9 cellular contexts compared by ENCODE assay signal in genomic region chr7:34991938-34992840, GRCh38.
DNase-seq lines count a peak whose midpoint lies in the region; ATAC-seq and TF ChIP-seq lines count a peak whose summit lies in the region.
"Had no signal": no experiment of that assay in that cellular context is flagged by ENCODE, and none has a peak within 500 bp of the region (broad histone marks: within the 10 kb centered on the region; RNA-seq: fewer than 3 reads in every experiment).

No MANE protein-coding gene starts in this region.

- H3K9me3 ChIP-seq in SU-DHL-6 (ENCODE audit: insufficient read depth, low read length): no peaks in the 10 kb centered on the region

- peak overlapping the region; percentile 10 for H2AFZ ChIP-seq in SU-DHL-6 (ENCODE audit: low read depth, low read length, severe bottlenecking)
- H2AFZ ChIP-seq: parathyroid adenoma had no signal

- H4K20me1 ChIP-seq in SU-DHL-6 (ENCODE audit: low read depth, low read length): no peaks in the 10 kb centered on the region

- no peaks in the 10 kb centered on the region for H3K9me2 ChIP-seq in SU-DHL-6 (replicated peaks; ENCODE audit: insufficient read depth, low read length)

- no peak for TF ChIP-seq CTCF in SU-DHL-6 (IDR thresholded peaks at IDR 0.05; ENCODE audit: insufficient read depth, low read length, poor library complexity, severe bottlenecking)

- H3K27me3 ChIP-seq in SU-DHL-6 (ENCODE audit: low read length): no peaks in the 10 kb centered on the region

- no peak overlapping the region for H3K9ac ChIP-seq in SU-DHL-6 (ENCODE audit: low read length)
- H3K9ac ChIP-seq: parathyroid adenoma had no signal

- no peak overlapping the region for H3K27ac ChIP-seq in SU-DHL-6 (ENCODE audit: low read depth, low read length)
- H3K27ac ChIP-seq: parathyroid adenoma had no signal

- no peak for TF ChIP-seq POLR2A in erythroblast (IDR thresholded peaks at IDR 0.05; ENCODE audit: low read length)

- no peak overlapping the region for H3K4me2 ChIP-seq in SU-DHL-6 (ENCODE audit: low read depth, low read length, poor library complexity, severe bottlenecking)

- no peak overlapping the region for H3K4me3 ChIP-seq in SU-DHL-6 (ENCODE audit: insufficient read depth, low read length, poor library complexity, severe bottlenecking)

- no peaks in the 10 kb centered on the region for H3F3A ChIP-seq in SU-DHL-6 (ENCODE audit: insufficient read depth)

- peak; percentile 24 for DNase-seq in central memory CD4-positive, alpha-beta T cell
- DNase-seq in stimulated activated CD4-positive, alpha-beta T cell treated with anti-CD3 and anti-CD28 coated beads, Interleukin-4, amount 100 ng/mL, for 24 hours: peak; percentile 65
- DNase-seq in MV-4-11 (lab: John Stamatoyannopoulos, UW): no peak
- DNase-seq in amniotic stem cell (lab: John Stamatoyannopoulos, UW): no peak
- no peak for DNase-seq in erythroblast (lab: John Stamatoyannopoulos, UW)

- H3K36me3 ChIP-seq in SU-DHL-6 (ENCODE audit: low read length): no peaks in the 10 kb centered on the region

- H3K79me2 ChIP-seq in SU-DHL-6 (ENCODE audit: insufficient read depth, low read length): no peaks in the 10 kb centered on the region
- H3K79me2 ChIP-seq: parathyroid adenoma had no signal

- ATAC-seq in GM18858 (IDR thresholded peaks at IDR 0.05; ENCODE audit: unreplicated experiment) (peak; percentile 70), HG02798 (IDR thresholded peaks at IDR 0.05; ENCODE audit: poor library complexity, unreplicated experiment) (peak; percentile 85)

Comparison
In these comparisons a context has a peak if more than half of its experiments do, and no peak if none do; other contexts are left out.
1. DNase-seq: peak in central memory CD4-positive, alpha-beta T cell (single experiment) and stimulated activated CD4-positive, alpha-beta T cell treated with anti-CD3 and anti-CD28 coated beads, Interleukin-4, amount 100 ng/mL, for 24 hours (single experiment); none in MV-4-11 (single experiment), amniotic stem cell (single experiment) and erythroblast (0 of 2).